Comparison of ENCODE assay signal across 8 cellular contexts in genomic region chr13:105139380-105140285, GRCh38.
DNase-seq lines count a peak whose midpoint lies in the region; ATAC-seq and TF ChIP-seq lines count a peak whose summit lies in the region.

No MANE protein-coding gene starts in this region.

- H4K20me1 ChIP-seq in GM23338 (replicated peaks; ENCODE audit: insufficient read depth), result no peaks in the 10 kb centered on the region
- no peaks in the 10 kb centered on the region for H4K20me1 ChIP-seq in Loucy (ENCODE audit: insufficient read depth, low read length, poor library complexity, severe bottlenecking)

- no peak overlapping the region for H3K4me2 ChIP-seq in GM23338
- H3K4me2 ChIP-seq in Loucy (ENCODE audit: low read depth, low read length, poor library complexity, severe bottlenecking), result peak overlapping the region; percentile 92
- H3K4me2 ChIP-seq in mesenchymal stem cell (ENCODE audit: low read length, poor library complexity, severe bottlenecking), result no peak overlapping the region

- H3K9me3 Mint-ChIP-seq in GM23338, result no peaks in the 10 kb centered on the region

- H3K36me3 ChIP-seq in GM23338 (ENCODE audit: insufficient read depth) (no peaks in the 10 kb centered on the region), Loucy (ENCODE audit: insufficient read depth, low read length) (no peaks in the 10 kb centered on the region), ascending aorta (no peaks in the 10 kb centered on the region), mesenchymal stem cell (ENCODE audit: control insufficient read depth in 1 of 2, insufficient read depth in 2 of 2, low read depth in 1 of 2, low read length in 2 of 2) (no peaks in the 10 kb centered on the region)

- WGBS in mesenchymal stem cell, result 88% methylated on average over 20 of the region's 20 CpGs

- TF ChIP-seq CTCF in GM23338 (conservative IDR thresholded peaks at IDR 0.05; ENCODE audit: low read depth in 2 of 2) (peak; percentile 28 to 44; a peak in 3 of 4 replicates), Loucy (conservative IDR thresholded peaks at IDR 0.05; ENCODE audit: low read length) (peak; percentile 78), ascending aorta (IDR thresholded peaks at IDR 0.05) (peak; percentile 32 to 61 (median 38))

- H3K9me3 ChIP-seq in Loucy (ENCODE audit: insufficient read depth, low read depth, low read length) (no peaks in the 10 kb centered on the region), ascending aorta (no peaks in the 10 kb centered on the region), mesenchymal stem cell (ENCODE audit: control insufficient read depth, low read length) (no peaks in the 10 kb centered on the region)

- DNase-seq in GM23338 (ENCODE audit: low spot score), result peak; percentile 11
- DNase-seq in T-helper 22 cell (ENCODE audit: low read depth), result peak; percentile 25
- DNase-seq in ascending aorta (ENCODE audit: low spot score in 2 of 2), result peak in 1 of 2 donors; percentile 78
- DNase-seq in mesenchymal stem cell, result peak; percentile 8
- DNase-seq in stimulated activated CD8-positive, alpha-beta memory T cell treated with anti-CD3 and anti-CD28 coated beads, Interleukin-7, amount 100 ng/mL, for 48 hours (ENCODE audit: extremely low read depth in 1 of 2, low read depth in 1 of 2), result peak; percentile 20 to 40
- DNase-seq in NCI-H128 (lab: John Stamatoyannopoulos, UW; ENCODE audit: unreplicated experiment), result no peak

- H3K4me3 Mint-ChIP-seq in GM23338, result no peak overlapping the region

- H2AK5ac ChIP-seq in mesenchymal stem cell (ENCODE audit: low read length, severe bottlenecking), result no peak overlapping the region

- H3K27me3 ChIP-seq in GM23338 (ENCODE audit: insufficient read depth) (no peaks in the 10 kb centered on the region), Loucy (ENCODE audit: insufficient read depth, low read length, poor library complexity, severe bottlenecking) (no peaks in the 10 kb centered on the region), ascending aorta (no peaks in the 10 kb centered on the region), mesenchymal stem cell (ENCODE audit: control insufficient read depth in 1 of 2, insufficient read depth in 1 of 2, low read length in 2 of 2) (no peaks in the 10 kb centered on the region)

- H3K79me2 ChIP-seq in GM23338 (replicated peaks; ENCODE audit: insufficient read depth) (no peaks in the 10 kb centered on the region), Loucy (ENCODE audit: insufficient read depth, low read length) (no peaks in the 10 kb centered on the region)

- no peaks in the 10 kb centered on the region for H3K36me3 Mint-ChIP-seq in GM23338 (ENCODE audit: low read depth)

- H4K8ac ChIP-seq in mesenchymal stem cell (ENCODE audit: low read length), result no peak overlapping the region

- H2AFZ ChIP-seq in GM23338 (peak overlapping the region; percentile 89; the same call in 1 of the 2 replicates), Loucy (ENCODE audit: low read length) (peak overlapping the region; percentile 86), mesenchymal stem cell (ENCODE audit: low read depth, low read length) (no peak overlapping the region)

- H2BK12ac ChIP-seq in mesenchymal stem cell (ENCODE audit: low read length in 2 of 2), result no peak overlapping the region

- no peaks in the 10 kb centered on the region for H3K9me2 ChIP-seq in GM23338 (ENCODE audit: insufficient read depth)
- no peaks in the 10 kb centered on the region for H3K9me2 ChIP-seq in Loucy (replicated peaks; ENCODE audit: low read depth, low read length)

- H3K27ac Mint-ChIP-seq in GM23338, result peak overlapping the region; percentile 12; the same call in 1 of the 2 replicates

- H3F3A ChIP-seq in GM23338 (replicated peaks; ENCODE audit: low read depth) (no peaks in the 10 kb centered on the region), Loucy (ENCODE audit: low read depth) (peaks cover 15% of the 10 kb centered on the region)

- H3K27ac ChIP-seq in GM23338 (ENCODE audit: low read depth) (no peak overlapping the region), ascending aorta (peak overlapping the region; percentile 52 to 65), mesenchymal stem cell (ENCODE audit: low read length, poor library complexity, severe bottlenecking) (no peak overlapping the region)

- intact Hi-C loops in ascending aorta (cut with DNase I), result loop anchor here (5.0 kb wide), 1 partner anchor 1398 kb away; the partner anchor contains the start of gene EFNB2

- H3K4me3 ChIP-seq in GM08714 (ENCODE audit: low read length) (peak overlapping the region; percentile 64; the same call in 1 of the 2 replicates), GM23338 (no peak overlapping the region), Loucy (ENCODE audit: low read length, poor library complexity, severe bottlenecking) (peak overlapping the region; percentile 83), ascending aorta (peak overlapping the region; percentile 48 to 70), mesenchymal stem cell (ENCODE audit: insufficient read depth in 1 of 2, low read depth in 1 of 2, low read length in 2 of 2) (peak overlapping the region in 1 of 2 experiments; percentile 74)

- H3K4me1 ChIP-seq in GM23338 (ENCODE audit: insufficient read depth) (no peaks in the 10 kb centered on the region), Loucy (ENCODE audit: insufficient read depth, low read length, poor library complexity, severe bottlenecking) (peaks cover 89% of the 10 kb centered on the region), ascending aorta (no peaks in the 10 kb centered on the region), mesenchymal stem cell (ENCODE audit: control insufficient read depth, insufficient read depth, low read depth, low read length) (no peaks in the 10 kb centered on the region)

- H3K14ac ChIP-seq in mesenchymal stem cell (ENCODE audit: low read length in 2 of 2), result no peak overlapping the region

- H3K4ac ChIP-seq in mesenchymal stem cell (ENCODE audit: low read depth in 1 of 2, low read length in 2 of 2), result no peak overlapping the region

- H4K91ac ChIP-seq in mesenchymal stem cell (ENCODE audit: low read length), result no peak overlapping the region

- no peaks in the 10 kb centered on the region for H3K27me3 Mint-ChIP-seq in GM23338 (ENCODE audit: insufficient read depth, low read depth, poor library complexity)

- no peak overlapping the region for H3K23ac ChIP-seq in mesenchymal stem cell (ENCODE audit: low read length in 2 of 2)

- H3K4me1 Mint-ChIP-seq in GM23338, result no peaks in the 10 kb centered on the region; the same call in 2 of the 3 replicates

- H2BK120ac ChIP-seq in mesenchymal stem cell (ENCODE audit: low read depth, low read length), result no peak overlapping the region

- ATAC-seq in GM23338, result peak; percentile 60

- H3K9ac ChIP-seq in Loucy (ENCODE audit: low read depth, low read length, poor library complexity, severe bottlenecking) (peak overlapping the region; percentile 88), mesenchymal stem cell (ENCODE audit: low read length) (peak overlapping the region; percentile 60)

- H3K79me1 ChIP-seq in mesenchymal stem cell (replicated peaks; ENCODE audit: low read length, poor library complexity, severe bottlenecking), result no peaks in the 10 kb centered on the region

- no peak overlapping the region for H2BK15ac ChIP-seq in mesenchymal stem cell (ENCODE audit: low read depth, poor library complexity, severe bottlenecking)

- no peak overlapping the region for H2BK5ac ChIP-seq in mesenchymal stem cell (ENCODE audit: low read depth, low read length, poor library complexity, severe bottlenecking)

- no peak overlapping the region for H3K18ac ChIP-seq in mesenchymal stem cell (ENCODE audit: low read depth in 1 of 2, low read length in 2 of 2)

Comparison
In these comparisons a context has a peak if more than half of its experiments do, and no peak if none do; other contexts are left out.
1. H3K27ac ChIP-seq: peak in ascending aorta (2 of 2); none in GM23338 (single experiment) and mesenchymal stem cell (single experiment).
2. Peak in every context shown above with its lines, with median percentiles within 50 percentile points of each other: CTCF ChIP-seq.